In genomic region chr6:129243377-129243776, GRCh38 we compare ENCODE assay signal across 16 cellular contexts.
A peak's percentile ranks its signal among the peaks of the same experiment; 100 is the strongest.
DNase-seq lines count a peak whose midpoint lies in the region; ATAC-seq and TF ChIP-seq lines count a peak whose summit lies in the region.
"Had no signal": no experiment of that assay in that cellular context is flagged by ENCODE, and none has a peak within 500 bp of the region (broad histone marks: within the 10 kb centered on the region; RNA-seq: fewer than 3 reads in every experiment).

No MANE protein-coding gene starts in this region.

- H3K4me3 ChIP-seq in cardiac muscle cell (no peak overlapping the region), testis (no peak overlapping the region)
- H3K4me3 ChIP-seq: BLaER1 had no signal

- H3K9me3 Mint-ChIP-seq in osteocyte (ENCODE audit: unreplicated experiment), result no peaks in the 10 kb centered on the region
- H3K9me3 Mint-ChIP-seq: CD14-positive monocyte; CD4-positive, alpha-beta memory T cell; H9 had no signal

- peaks cover 55% of the 10 kb centered on the region for H3K27me3 Mint-ChIP-seq in osteocyte (ENCODE audit: unreplicated experiment)

- no peaks in the 10 kb centered on the region for H3K36me3 Mint-ChIP-seq in osteocyte (ENCODE audit: unreplicated experiment)
- H3K36me3 Mint-ChIP-seq: CD14-positive monocyte; CD4-positive, alpha-beta memory T cell had no signal

- no peaks in the 10 kb centered on the region for H3K27me3 ChIP-seq in cardiac muscle cell
- no peaks in the 10 kb centered on the region for H3K27me3 ChIP-seq in testis
- H3K27me3 ChIP-seq: BLaER1 had no signal

- 30 to 48% methylated on average over 2 of the region's 2 CpGs for WGBS in testis, 2 donors

- H3K4me1 ChIP-seq in cardiac muscle cell (ENCODE audit: low read depth), result peaks cover 18% of the 10 kb centered on the region
- peaks cover 24% of the 10 kb centered on the region for H3K4me1 ChIP-seq in testis
- H3K4me1 ChIP-seq: BLaER1 had no signal

- H3K4me3 Mint-ChIP-seq in osteocyte (ENCODE audit: unreplicated experiment), result no peak overlapping the region
- H3K4me3 Mint-ChIP-seq: CD14-positive monocyte; CD4-positive, alpha-beta memory T cell; H9 had no signal

- TF ChIP-seq CTCF in cardiac muscle cell (IDR thresholded peaks at IDR 0.05; ENCODE audit: low read depth, low read length) (no peak), testis (IDR thresholded peaks at IDR 0.05) (no peak), osteocyte (IDR thresholded peaks at IDR 0.05) (no peak)

- intact Hi-C loops in Right ventricle myocardium superior (cut with DNase I), result no loop called here
- intact Hi-C loops in cardiac septum (cut with DNase I), result no loop called here
- intact Hi-C loops in left ventricle myocardium superior (cut with micrococcal nuclease), result loop anchor here (10.0 kb wide), 2 partner anchors 109 to 519 kb away; no protein-coding TSS in a partner anchor
- intact Hi-C loops in testis (cut with DNase I; ENCODE audit: low total_unique reads), result no loop called here

- H3K9me3 ChIP-seq in cardiac muscle cell (ENCODE audit: low read depth), result no peaks in the 10 kb centered on the region
- no peaks in the 10 kb centered on the region for H3K9me3 ChIP-seq in testis
- H3K9me3 ChIP-seq: BLaER1 had no signal

- DNase-seq in Right ventricle myocardium superior, result no peak
- DNase-seq in cardiac septum (ENCODE audit: low spot score), result no peak
- peak in 1 of 2 donors; percentile 9 for DNase-seq in cardiac muscle cell (ENCODE audit: low read depth in 1 of 2, low spot score in 1 of 2)
- DNase-seq in left ventricle myocardium superior, result no peak
- DNase-seq in testis, result no peak
- DNase-seq in osteocyte (ENCODE audit: extremely low spot score, unreplicated experiment), result no peak
- DNase-seq in NCI-H82 treated with DMSO at 0.1 percent for 48 hours (lab: John Stamatoyannopoulos, UW; ENCODE audit: unreplicated experiment), result no peak
- DNase-seq: 8988T; CD4-positive, alpha-beta memory T cell; DMS153; DMS79; GDM1; H9 had no signal

- H3K36me3 ChIP-seq in cardiac muscle cell (no peaks in the 10 kb centered on the region), testis (ENCODE audit: low read depth, missing control alignments) (no peaks in the 10 kb centered on the region)
- H3K36me3 ChIP-seq: BLaER1 had no signal

- H3K4me1 Mint-ChIP-seq in osteocyte (ENCODE audit: unreplicated experiment), result no peaks in the 10 kb centered on the region
- H3K4me1 Mint-ChIP-seq: CD14-positive monocyte; CD4-positive, alpha-beta memory T cell; H9 had no signal

- H3K27ac Mint-ChIP-seq in osteocyte (ENCODE audit: unreplicated experiment), result no peak overlapping the region
- H3K27ac Mint-ChIP-seq: CD14-positive monocyte; CD4-positive, alpha-beta memory T cell had no signal

- no peak for TF ChIP-seq POLR2A in testis (IDR thresholded peaks at IDR 0.05)

- peak overlapping the region; percentile 59 for H3K27ac ChIP-seq in cardiac muscle cell
- peak overlapping the region; percentile 5 to 66 for H3K27ac ChIP-seq in testis
- H3K27ac ChIP-seq: BLaER1 had no signal

- ATAC-seq in Right ventricle myocardium superior (ENCODE audit: poor library complexity) (peak; percentile 75), left ventricle myocardium superior (peak; percentile 75), GM19463 (IDR thresholded peaks at IDR 0.05; ENCODE audit: unreplicated experiment) (no peak)
